ENCODE assay signal across 13 cellular contexts in the genomic region with DNA sequence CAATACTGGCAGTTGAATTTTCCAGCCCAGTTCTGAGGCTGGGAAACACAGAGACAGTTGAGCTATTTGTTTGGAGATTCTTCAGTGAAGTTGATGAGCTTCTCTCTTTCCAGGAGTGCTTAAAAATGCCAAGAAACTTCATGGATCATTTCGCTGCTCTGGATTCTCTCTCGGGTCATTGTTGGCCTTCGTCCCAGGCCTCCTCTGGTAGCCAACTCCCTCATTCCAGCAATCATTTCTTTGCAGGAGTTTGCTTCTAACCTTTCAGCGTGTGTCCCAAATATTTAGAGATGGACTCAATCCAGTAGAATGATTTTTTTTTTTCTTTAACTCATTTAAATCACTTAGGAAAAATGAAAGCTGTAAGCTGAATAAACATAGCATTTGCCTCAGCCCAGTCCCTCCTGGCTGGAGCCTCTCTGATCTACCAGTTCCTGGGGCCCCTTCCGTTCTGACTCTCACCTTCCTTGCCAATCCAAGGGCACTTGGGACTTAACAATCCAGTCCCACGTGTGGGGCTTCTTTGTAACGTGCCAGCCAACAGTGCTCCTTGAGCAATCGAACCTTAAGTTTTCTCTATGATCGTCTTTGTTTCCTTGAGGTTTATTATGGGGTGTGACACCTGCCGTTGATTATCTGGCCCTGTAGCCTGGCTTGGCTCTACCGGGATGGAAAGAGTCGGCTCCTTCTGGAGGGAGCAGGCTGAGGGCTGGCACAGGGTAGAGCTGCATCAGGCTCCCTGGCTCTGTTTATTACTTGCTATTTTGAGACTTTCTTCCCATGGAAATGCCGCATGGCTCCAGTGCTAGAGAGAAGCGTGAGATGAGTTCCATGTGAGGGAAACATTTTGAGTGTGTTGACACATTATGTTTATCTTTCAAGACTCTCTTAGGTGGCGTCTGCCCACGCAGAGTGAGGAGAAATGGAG.
A peak's percentile ranks its signal among the peaks of the same experiment; 100 is the strongest.
DNase-seq lines count a peak whose midpoint lies in the region; ATAC-seq, FAIRE-seq and TF ChIP-seq lines count a peak whose summit lies in the region.
"Had no signal": no experiment of that assay in that cellular context is flagged by ENCODE, and none has a peak within 500 bp of the region (broad histone marks: within the 10 kb centered on the region; RNA-seq: fewer than 3 reads in every experiment).

No MANE protein-coding gene starts in this region.

- peaks cover 11% of the 10 kb centered on the region; the same call in 1 of the 2 replicates for H3K4me1 ChIP-seq in H9 (ENCODE audit: insufficient read depth, low read length)
- no peaks in the 10 kb centered on the region for H3K4me1 ChIP-seq in small intestine (ENCODE audit: control insufficient read depth in 2 of 2, insufficient read depth in 1 of 2, low read depth in 1 of 2, low read length in 1 of 2)
- H3K4me1 ChIP-seq: Caco-2 had no signal

- H2BK120ac ChIP-seq in H9 (ENCODE audit: low read depth, low read length, poor library complexity, severe bottlenecking) = peak overlapping the region; percentile 76

- H4K5ac ChIP-seq in H9 (ENCODE audit: insufficient read length, low read depth, low read length) = no peak overlapping the region

- H3K4me1 Mint-ChIP-seq in H9 = peaks cover 41 to 50% of the 10 kb centered on the region in 2 experiments
- H3K4me1 Mint-ChIP-seq in activated T-helper 2 cell treated with anti-CD3 and anti-CD28 coated beads, Interferon-gamma antibody, Interleukin-2, Interleukin-4, amounts not matched to agents 10 μg/mL and 5 μg/mL and 100 μg/mL, durations not matched to agents 14 hours and 24 hours and 36 hours (ENCODE audit: low read depth) = no peaks in the 10 kb centered on the region

- H3K4me3 ChIP-seq in coronary artery = peak overlapping the region; percentile 4
- no peak overlapping the region for H3K4me3 ChIP-seq in small intestine (ENCODE audit: low read depth in 1 of 2, low read length in 2 of 2)

- peak overlapping the region; percentile 35 for H2AK5ac ChIP-seq in H9 (ENCODE audit: insufficient read length, low read length)

- no peak overlapping the region for H3T11ph ChIP-seq in H9 (ENCODE audit: low read length)

- no peak overlapping the region for H3K4me3 Mint-ChIP-seq in H9
- no peak overlapping the region for H3K4me3 Mint-ChIP-seq in activated T-helper 2 cell treated with anti-CD3 and anti-CD28 coated beads, Interferon-gamma antibody, Interleukin-2, Interleukin-4, amounts not matched to agents 10 μg/mL and 5 μg/mL and 100 μg/mL, durations not matched to agents 14 hours and 24 hours and 36 hours (ENCODE audit: low read depth)
- H3K4me3 Mint-ChIP-seq: WTC11 had no signal

- no peaks in the 10 kb centered on the region for H3K9me3 Mint-ChIP-seq in H9
- H3K9me3 Mint-ChIP-seq in activated T-helper 2 cell treated with anti-CD3 and anti-CD28 coated beads, Interferon-gamma antibody, Interleukin-2, Interleukin-4, amounts not matched to agents 10 μg/mL and 5 μg/mL and 100 μg/mL, durations not matched to agents 14 hours and 24 hours and 36 hours = no peaks in the 10 kb centered on the region
- H3K9me3 Mint-ChIP-seq: WTC11 had no signal

- H3K9me3 ChIP-seq in H9 (ENCODE audit: control insufficient read depth, low read depth, low read length) = no peaks in the 10 kb centered on the region
- H3K9me3 ChIP-seq in small intestine (ENCODE audit: control insufficient read depth, low read depth) = no peaks in the 10 kb centered on the region
- H3K9me3 ChIP-seq: Caco-2 had no signal

- H2BK20ac ChIP-seq in H9 (ENCODE audit: low read depth, low read length, poor library complexity, severe bottlenecking) = no peak overlapping the region

- H3K56ac ChIP-seq in H9 (ENCODE audit: insufficient read length, low read depth, low read length) = no peak overlapping the region

- CTCF ChIA-PET in HEK293T (lab: Yijun Ruan, JAX) = no interaction called here

- POLR2A ChIA-PET in HEK293T (lab: Yijun Ruan, JAX) = no interaction called here

- H3K14ac ChIP-seq in H9 (ENCODE audit: insufficient read depth, low read length) = 0 out of 2 replicates have a peak overlapping the region, but pooled peaks have one; percentile 13

- H3K9ac ChIP-seq in H9 (ENCODE audit: extremely low read depth, insufficient read length, low read length) = no peak overlapping the region

- no peak overlapping the region for H2BK15ac ChIP-seq in H9 (ENCODE audit: low read depth, low read length)

- no peak for ATAC-seq in HG03095 (IDR thresholded peaks at IDR 0.05; ENCODE audit: unreplicated experiment)
- ATAC-seq: WTC11 had no signal

- H3K4ac ChIP-seq in H9 (ENCODE audit: low read depth, low read length) = no peak overlapping the region

- no peak for DNase-seq in H9
- DNase-seq in coronary artery (ENCODE audit: low spot score) = peak; percentile 75
- DNase-seq in kidney tubule cell (ENCODE audit: low spot score) = peak; percentile 44
- peak; percentile 54 for DNase-seq in small intestine
- no peak for DNase-seq in activated T-helper 2 cell treated with anti-CD3 and anti-CD28 coated beads, Interferon-gamma antibody, Interleukin-2, Interleukin-4, amounts not matched to agents 10 μg/mL and 5 μg/mL and 100 μg/mL, durations not matched to agents 14 hours and 24 hours and 36 hours (ENCODE audit: low spot score)
- DNase-seq in HEK293T (ENCODE audit: extremely low spot score) = no peak
- no peak for DNase-seq in DMS79 treated with DMSO at 0.1 percent for 48 hours (lab: John Stamatoyannopoulos, UW)
- DNase-seq: activated gamma-delta T cell, Caco-2, NCI-H2029 had no signal

- no peak overlapping the region for H3K23ac ChIP-seq in H9 (ENCODE audit: insufficient read length, low read depth, low read length)

- H3K23me2 ChIP-seq in H9 (ENCODE audit: insufficient read length, low read depth, low read length, poor library complexity, severe bottlenecking) = peaks cover 3% of the 10 kb centered on the region

- WGBS in H9 (ENCODE audit: extremely low coverage, insufficient read length, low lambda C conversion rate) = no CpG with 5 or more reads among the region's 16 CpGs
- 19 to 37% (median 31%) methylated on average over 16 of the region's 16 CpGs for WGBS in small intestine, 3 donors

- TF ChIP-seq CTCF in H9 (conservative IDR thresholded peaks at IDR 0.05) (no peak), coronary artery (IDR thresholded peaks at IDR 0.05) (no peak)

- peak overlapping the region; percentile 12 for H2AFZ ChIP-seq in H9 (ENCODE audit: low read length)

- peak overlapping the region; percentile 62 for H2BK12ac ChIP-seq in H9 (ENCODE audit: insufficient read length, low read depth, low read length)

- H3K36me3 ChIP-seq in small intestine (ENCODE audit: control insufficient read depth in 2 of 2, insufficient read depth in 2 of 2, low read length in 2 of 2) = no peaks in the 10 kb centered on the region

- H3K36me3 Mint-ChIP-seq in H9 (ENCODE audit: insufficient read depth in 1 of 3, low read depth in 3 of 3) = no peaks in the 10 kb centered on the region
- H3K36me3 Mint-ChIP-seq in activated T-helper 2 cell treated with anti-CD3 and anti-CD28 coated beads, Interferon-gamma antibody, Interleukin-2, Interleukin-4, amounts not matched to agents 10 μg/mL and 5 μg/mL and 100 μg/mL, durations not matched to agents 14 hours and 24 hours and 36 hours (ENCODE audit: low read depth) = no peaks in the 10 kb centered on the region
- H3K36me3 Mint-ChIP-seq: WTC11 had no signal

- H3K27ac ChIP-seq in H9 (ENCODE audit: insufficient read length, low read depth, low read length) = peak overlapping the region; percentile 2
- peak overlapping the region; percentile 50 to 57 for H3K27ac ChIP-seq in coronary artery
- H3K27ac ChIP-seq in small intestine (ENCODE audit: low read depth in 1 of 2, low read length in 1 of 2) = peak overlapping the region in 1 of 2 donors; percentile 74

- H4K8ac ChIP-seq in H9 (replicated peaks; ENCODE audit: insufficient read length, low read depth, low read length) = no peak overlapping the region

- H4K91ac ChIP-seq in H9 (ENCODE audit: insufficient read length, low read depth, low read length) = no peak overlapping the region

- H3K4me2 ChIP-seq in H9 (ENCODE audit: insufficient read depth, insufficient read length, low read length) = no peak overlapping the region

- no peaks in the 10 kb centered on the region for H3K27me3 ChIP-seq in H9 (ENCODE audit: insufficient read depth, low read length)
- H3K27me3 ChIP-seq in small intestine (ENCODE audit: control insufficient read depth in 2 of 2, insufficient read depth in 2 of 2, low read length in 2 of 2) = no peaks in the 10 kb centered on the region

- no peak overlapping the region for H2BK5ac ChIP-seq in H9 (ENCODE audit: insufficient read length, low read length)

- no peaks in the 10 kb centered on the region for H3K27me3 Mint-ChIP-seq in H9 (ENCODE audit: low read depth)
- H3K27me3 Mint-ChIP-seq in activated T-helper 2 cell treated with anti-CD3 and anti-CD28 coated beads, Interferon-gamma antibody, Interleukin-2, Interleukin-4, amounts not matched to agents 10 μg/mL and 5 μg/mL and 100 μg/mL, durations not matched to agents 14 hours and 24 hours and 36 hours (ENCODE audit: low read depth) = no peaks in the 10 kb centered on the region

- intact Hi-C loops in activated T-helper 2 cell treated with anti-CD3 and anti-CD28 coated beads, Interferon-gamma antibody, Interleukin-2, Interleukin-4, amounts not matched to agents 10 μg/mL and 5 μg/mL and 100 μg/mL, durations not matched to agents 14 hours and 24 hours and 36 hours (cut with micrococcal nuclease) = no loop called here

- H3K27ac Mint-ChIP-seq in H9 = peak overlapping the region; percentile 35 to 69 (median 62); a peak in 3 of 7 replicates
- H3K27ac Mint-ChIP-seq in activated T-helper 2 cell treated with anti-CD3 and anti-CD28 coated beads, Interferon-gamma antibody, Interleukin-2, Interleukin-4, amounts not matched to agents 10 μg/mL and 5 μg/mL and 100 μg/mL, durations not matched to agents 14 hours and 24 hours and 36 hours = no peak overlapping the region
- H3K27ac Mint-ChIP-seq: WTC11 had no signal

- no peaks in the 10 kb centered on the region for H4K20me1 ChIP-seq in H9 (ENCODE audit: control insufficient read depth, insufficient read depth, insufficient read length)

- no peaks in the 10 kb centered on the region for H3K79me2 ChIP-seq in H9 (ENCODE audit: insufficient read depth, low read length)

- H3K18ac ChIP-seq in H9 (ENCODE audit: insufficient read length, low read depth, low read length) = no peak overlapping the region

- no peaks in the 10 kb centered on the region for H3K79me1 ChIP-seq in H9 (ENCODE audit: insufficient read depth, low read depth, low read length, poor library complexity, severe bottlenecking)

- FAIRE-seq in small intestine (lab: Jason Lieb, UNC) = no peak
- FAIRE-seq: GM12891 had no signal

TF ChIP-seq in HEK293T, 16 proteins besides CTCF, POLR2A, EP300 and RAD21 (continues in another document):
- TF ChIP-seq SUZ12 (IDR thresholded peaks at IDR 0.05) (no peak), ARNT (IDR thresholded peaks at IDR 0.05) (no peak), FOXA1 (IDR thresholded peaks at IDR 0.05) (no peak), CTBP1 (IDR thresholded peaks at IDR 0.05; ENCODE audit: borderline replicate concordance) (no peak)

Comparison
In these comparisons a context has a peak if more than half of its experiments do, and no peak if none do; other contexts are left out.
1. DNase-seq: peak in coronary artery (single experiment), kidney tubule cell (single experiment) and small intestine (single experiment); none in H9 (single experiment), activated T-helper 2 cell treated with anti-CD3 and anti-CD28 coated beads, Interferon-gamma antibody, Interleukin-2, Interleukin-4, amounts not matched to agents 10 μg/mL and 5 μg/mL and 100 μg/mL, durations not matched to agents 14 hours and 24 hours and 36 hours (single experiment), HEK293T (single experiment) and DMS79 treated with DMSO at 0.1 percent for 48 hours (single experiment).